In the genomic region with DNA sequence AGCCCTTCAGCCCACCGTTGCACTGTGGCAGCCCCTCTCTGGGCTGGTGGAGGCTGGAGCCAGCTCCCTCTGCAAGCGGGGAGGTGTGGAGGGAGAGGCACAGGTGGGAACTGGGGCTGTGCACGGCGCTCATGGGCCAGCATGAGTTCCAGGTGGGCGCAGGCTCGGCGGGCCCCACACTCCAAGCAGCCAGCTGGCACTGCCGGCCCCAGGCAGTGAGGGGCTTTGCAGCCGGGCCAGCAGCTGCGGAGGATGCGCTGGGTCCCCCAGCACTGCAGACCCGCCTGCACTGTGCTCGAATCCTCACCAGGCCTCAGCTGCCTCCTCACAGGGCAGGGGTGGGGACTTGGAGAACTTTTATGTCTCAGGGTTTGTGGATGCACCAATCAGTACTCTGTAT, we compare ENCODE assay signal across 30 cellular contexts.
"Had no signal": no experiment of that assay in that cellular context is flagged by ENCODE, and none has a peak within 500 bp of the region (broad histone marks: within the 10 kb centered on the region; RNA-seq: fewer than 3 reads in every experiment).

No MANE protein-coding gene starts in this region.

- H3K36me3 ChIP-seq: adrenal gland, ascending aorta, brain microvascular endothelial cell, breast epithelium, cardiac muscle cell had no signal

- H3K27me3 ChIP-seq: adrenal gland, ascending aorta, body of pancreas, brain microvascular endothelial cell, breast epithelium, cardiac muscle cell had no signal

- H3K27ac ChIP-seq: adrenal gland, ascending aorta, body of pancreas, brain microvascular endothelial cell, breast epithelium, cardiac muscle cell had no signal

- H3K4me3 ChIP-seq: adrenal gland, ascending aorta, body of pancreas, breast epithelium, cardiac muscle cell had no signal

- H3K9me3 ChIP-seq: adrenal gland, ascending aorta, body of pancreas had no signal

- H3K4me1 ChIP-seq: adrenal gland, ascending aorta, body of pancreas, breast epithelium had no signal

- DNase-seq: activated effector memory CD4-positive, alpha-beta T cell treated with anti-CD3 and anti-CD28 coated beads, Interleukin-2, amount 50 U/mL, for 16 hours; activated effector memory CD4-positive, alpha-beta T cell treated with Interleukin-2 at 50 U/mL for 16 hours; activated gamma-delta T cell; activated gamma-delta T cell treated with Interleukin-2 at 50 U/mL for 16 hours; activated naive CD4-positive, alpha-beta T cell; activated naive CD4-positive, alpha-beta T cell treated with anti-CD3 and anti-CD28 coated beads for 36 hours; activated naive CD4-positive, alpha-beta T cell treated with anti-CD3 and anti-CD28 coated beads, Interleukin-2, amount 10 ng/mL, durations not matched to agents 7 days and 5 days; activated naive CD4-positive, alpha-beta T cell treated with anti-CD3 and anti-CD28 coated beads, Interleukin-2, amount 50 U/mL, for 16 hours; activated naive CD4-positive, alpha-beta T cell treated with Interleukin-2 at 50 U/mL for 16 hours; activated naive CD8-positive, alpha-beta T cell treated with anti-CD3 and anti-CD28 coated beads for 36 hours; activated naive CD8-positive, alpha-beta T cell treated with anti-CD3 and anti-CD28 coated beads, Interleukin-2, amount 10 ng/mL, durations not matched to agents 7 days and 5 days; activated naive CD8-positive, alpha-beta T cell treated with anti-CD3 and anti-CD28 coated beads, Interleukin-2, amount 50 U/mL, for 24 hours; activated T-cell treated with anti-CD3 and anti-CD28 coated beads, Interleukin-2, amount 50 U/mL, for 1 hour; activated T-cell treated with anti-CD3 and anti-CD28 coated beads, Interleukin-2, amount 50 U/mL, for 24 hours; activated T-cell treated with anti-CD3 and anti-CD28 coated beads, Interleukin-2, amount 50 U/mL, for 4 hours; activated T-cell treated with anti-CD3 and anti-CD28 coated beads, Interleukin-2, amount 50 U/mL, for 48 hours; activated T-cell treated with anti-CD3 and anti-CD28 coated beads, Interleukin-2, amount 50 U/mL, for 72 hours; adrenal gland; amniotic stem cell; amygdala; anterior cingulate cortex; aorta; body of pancreas; brain microvascular endothelial cell; caudate nucleus; central memory CD4-positive, alpha-beta T cell; cerebellar nuclear complex had no signal
